8 cellular contexts compared by ENCODE assay signal in genomic region chr15:64247906-64248541, GRCh38.
A peak's percentile ranks its signal among the peaks of the same experiment; 100 is the strongest.
DNase-seq lines count a peak whose midpoint lies in the region; ATAC-seq, FAIRE-seq and TF ChIP-seq lines count a peak whose summit lies in the region.

No MANE protein-coding gene starts in this region.

- no peaks in the 10 kb centered on the region for H3K9me3 Mint-ChIP-seq in CD4-positive, CD25-positive, alpha-beta regulatory T cell
- no peaks in the 10 kb centered on the region for H3K9me3 Mint-ChIP-seq in immature natural killer cell
- H3K9me3 Mint-ChIP-seq in stimulated activated naive CD8-positive, alpha-beta T cell treated with anti-CD3 and anti-CD28 coated beads, Interleukin-15, amount 100 ng/mL, for 72 hours = peaks cover 0 to 5% of the 10 kb centered on the region in 2 donors

- CTCF ChIA-PET in GM12878 (lab: Yijun Ruan, JAX) = interaction anchor here (1.0 to 1.7 kb wide), 6 partner anchors 10 to 212 kb away, joined by 3 to 8 read pairs (median 3); no protein-coding TSS in a partner anchor

- peaks cover 27% of the 10 kb centered on the region for H3K4me1 ChIP-seq in CD4-positive, CD25-positive, alpha-beta regulatory T cell (ENCODE audit: control insufficient read depth, insufficient read depth, low read length, poor library complexity, severe bottlenecking)
- peaks cover 23% of the 10 kb centered on the region for H3K4me1 ChIP-seq in GM12878 (ENCODE audit: control insufficient read depth, insufficient read depth, low read length)

- no peaks in the 10 kb centered on the region for H3K9me3 ChIP-seq in CD4-positive, CD25-positive, alpha-beta regulatory T cell (ENCODE audit: control insufficient read depth in 2 of 2, low read length in 2 of 2)
- H3K9me3 ChIP-seq in GM12878 (replicated peaks; ENCODE audit: control insufficient read depth, insufficient read depth, low read length) = no peaks in the 10 kb centered on the region; the same call in 2 of the 3 replicates

- peak overlapping the region in 2 of 3 donors; percentile 21 to 43 for H3K27ac Mint-ChIP-seq in CD4-positive, CD25-positive, alpha-beta regulatory T cell
- H3K27ac Mint-ChIP-seq in immature natural killer cell = peak overlapping the region in 4 of 6 donors; percentile 32 to 70 (median 48)
- peak overlapping the region in 1 of 2 donors; percentile 85 for H3K27ac Mint-ChIP-seq in stimulated activated naive CD8-positive, alpha-beta T cell treated with anti-CD3 and anti-CD28 coated beads, Interleukin-15, amount 100 ng/mL, for 72 hours

- no peaks in the 10 kb centered on the region for H3K36me3 ChIP-seq in CD4-positive, CD25-positive, alpha-beta regulatory T cell (ENCODE audit: control insufficient read depth, insufficient read depth, low read length)
- H3K36me3 ChIP-seq in GM12878 (ENCODE audit: control insufficient read depth in 2 of 2, insufficient read depth in 2 of 2, low read length in 1 of 2) = no peaks in the 10 kb centered on the region; a peak in 1 of 4 replicates

- no peaks in the 10 kb centered on the region; the same call in none of the 2 replicates for H3K79me2 ChIP-seq in GM12878 (ENCODE audit: control insufficient read depth, insufficient read depth, low read length)

- H3K4me3 ChIP-seq in CD4-positive, CD25-positive, alpha-beta regulatory T cell (ENCODE audit: low read depth, low read length) = no peak overlapping the region
- no peak overlapping the region for H3K4me3 ChIP-seq in GM12878

- peak; percentile 97 to 98 for TF ChIP-seq EP300 in GM12878 (IDR thresholded peaks at IDR 0.05; ENCODE audit: borderline replicate concordance in 1 of 2, control insufficient read depth in 1 of 2, low read depth in 2 of 2, low read length in 2 of 2)

- intact Hi-C loops in GM12878 (cut with micrococcal nuclease; ENCODE audit: unreplicated experiment) = no loop called here

- peak overlapping the region; percentile 69 for H3K27ac ChIP-seq in CD4-positive, CD25-positive, alpha-beta regulatory T cell (ENCODE audit: insufficient read depth, low read length, poor library complexity, severe bottlenecking)
- H3K27ac ChIP-seq in GM12878 (ENCODE audit: control insufficient read depth, insufficient read depth) = no peak overlapping the region

- peaks cover 13% of the 10 kb centered on the region for H3K36me3 Mint-ChIP-seq in CD4-positive, CD25-positive, alpha-beta regulatory T cell
- H3K36me3 Mint-ChIP-seq in immature natural killer cell = no peaks in the 10 kb centered on the region

- ATAC-seq in CD4-positive, CD25-positive, alpha-beta regulatory T cell (ENCODE audit: low read depth in 2 of 2) = peak; percentile 74 to 76
- peak; percentile 58 for ATAC-seq in GM18861 (IDR thresholded peaks at IDR 0.05; ENCODE audit: unreplicated experiment)
- peak; percentile 61 for ATAC-seq in HG03066 (IDR thresholded peaks at IDR 0.05; ENCODE audit: low read depth, unreplicated experiment)
- peak; percentile 82 for ATAC-seq in GM12878
- peak; percentile 74 for ATAC-seq in stimulated activated naive CD8-positive, alpha-beta T cell treated with anti-CD3 and anti-CD28 coated beads, Interleukin-15, amount 100 ng/mL, for 72 hours

- WGBS in GM12878 (ENCODE audit: insufficient coverage, insufficient replicate concordance, low lambda C conversion rate, missing lambda C conversion rate) = 48% methylated on average over 2 of the region's 2 CpGs

- no peaks in the 10 kb centered on the region for H3K27me3 Mint-ChIP-seq in CD4-positive, CD25-positive, alpha-beta regulatory T cell
- H3K27me3 Mint-ChIP-seq in immature natural killer cell (ENCODE audit: low read depth in 3 of 3) = no peaks in the 10 kb centered on the region
- no peaks in the 10 kb centered on the region for H3K27me3 Mint-ChIP-seq in stimulated activated naive CD8-positive, alpha-beta T cell treated with anti-CD3 and anti-CD28 coated beads, Interleukin-15, amount 100 ng/mL, for 72 hours

- peaks cover 28 to 72% (median 40%) of the 10 kb centered on the region in 4 donors for H3K4me1 Mint-ChIP-seq in CD4-positive, CD25-positive, alpha-beta regulatory T cell
- H3K4me1 Mint-ChIP-seq in immature natural killer cell = peaks cover 26 to 33% of the 10 kb centered on the region in 2 donors
- H3K4me1 Mint-ChIP-seq in stimulated activated naive CD8-positive, alpha-beta T cell treated with anti-CD3 and anti-CD28 coated beads, Interleukin-15, amount 100 ng/mL, for 72 hours = peaks cover 49% of the 10 kb centered on the region

- H2AFZ ChIP-seq in GM12878 (ENCODE audit: control insufficient read depth, low read depth, low read length) = no peak overlapping the region

- POLR2A ChIA-PET in GM12878 (lab: Charles Lee) = interaction anchor here (0.6 to 1.4 kb wide), 7 partner anchors 16 to 475 kb away, joined by 3 to 6 read pairs (median 4); partner anchors contain the start of gene PPIB

- in situ Hi-C loops in GM12878 (cut with MboI) = no loop called here

- RAD21 ChIA-PET in GM12878 (lab: Charles Lee; ENCODE audit: unreplicated experiment) = interaction anchor here (0.7 to 2.5 kb wide), 10 partner anchors 17 to 403 kb away, joined by 3 to 9 read pairs (median 3); partner anchors contain the start of genes CSNK1G1, PPIB and TRIP4

- peak in 2 of 3 donors; percentile 55 to 62 for DNase-seq in CD4-positive, CD25-positive, alpha-beta regulatory T cell
- peak; percentile 40 for DNase-seq in NCI-H2196 treated with DMSO at 0.1 percent for 48 hours (lab: John Stamatoyannopoulos, UW; ENCODE audit: unreplicated experiment)
- DNase-seq in GM12878 (ENCODE audit: low read depth, low spot score) = peak; percentile 75
- DNase-seq in immature natural killer cell = peak in 2 of 3 donors; percentile 19 to 57
- DNase-seq in stimulated activated naive CD8-positive, alpha-beta T cell treated with anti-CD3 and anti-CD28 coated beads, Interleukin-15, amount 100 ng/mL, for 72 hours = peak; percentile 30 to 59
- no peak for DNase-seq in AML-193 (lab: John Stamatoyannopoulos, UW)

- no peak for TF ChIP-seq POLR2A in GM12878 (IDR thresholded peaks at IDR 0.05; ENCODE audit: low read depth, low read length)

- no peak overlapping the region for H3K9ac ChIP-seq in GM12878 (ENCODE audit: control insufficient read depth, insufficient read depth, low read length)

- peak; percentile 87 for FAIRE-seq in GM12878 (lab: Jason Lieb, UNC)

- SMC1A ChIA-PET in GM12878 (lab: Charles Lee; ENCODE audit: uncharacterized antibody, unreplicated experiment) = interaction anchor here (0.6 to 5.8 kb wide), 19 partner anchors 9 to 447 kb away, joined by 3 to 47 read pairs (median 4); partner anchors contain the start of genes CSNK1G1, PPIB and TRIP4

- H3K4me2 ChIP-seq in GM12878 (ENCODE audit: control insufficient read depth, insufficient read depth) = no peak overlapping the region

- no peak for TF ChIP-seq CTCF in GM12878 (IDR thresholded peaks at IDR 0.05 in 2 of 3, conservative IDR thresholded peaks at IDR 0.05 in 1 of 3; ENCODE audit: control insufficient read depth in 2 of 3, extremely low read depth in 1 of 3, insufficient read depth in 1 of 3, low read depth in 3 of 3, low read length in 3 of 3)

- no peak for TF ChIP-seq RAD21 in GM12878 (IDR thresholded peaks at IDR 0.05; ENCODE audit: insufficient read depth, low read depth, low read length)

- peak overlapping the region in 1 of 4 donors; percentile 10 for H3K4me3 Mint-ChIP-seq in CD4-positive, CD25-positive, alpha-beta regulatory T cell
- no peak overlapping the region for H3K4me3 Mint-ChIP-seq in immature natural killer cell
- H3K4me3 Mint-ChIP-seq in stimulated activated naive CD8-positive, alpha-beta T cell treated with anti-CD3 and anti-CD28 coated beads, Interleukin-15, amount 100 ng/mL, for 72 hours = no peak overlapping the region

- H4K20me1 ChIP-seq in GM12878 (ENCODE audit: control insufficient read depth, insufficient read depth) = no peaks in the 10 kb centered on the region

- BruUV-seq in GM12878 (replicated peaks; lab: Mats Ljungman, UMichigan) = no TSS peak

- no peaks in the 10 kb centered on the region for H3K27me3 ChIP-seq in CD4-positive, CD25-positive, alpha-beta regulatory T cell (ENCODE audit: control insufficient read depth, insufficient read depth, low read length)
- no peaks in the 10 kb centered on the region for H3K27me3 ChIP-seq in GM12878 (replicated peaks in 1 of 2; ENCODE audit: control insufficient read depth in 2 of 2, insufficient read depth in 2 of 2, low read length in 1 of 2)

TF ChIP-seq in GM12878, 131 proteins besides CTCF, POLR2A, EP300 and RAD21 (continues in another document):
- TF ChIP-seq POU2F2 (IDR thresholded peaks at IDR 0.05; ENCODE audit: borderline replicate concordance, low read depth, low read length) (peak; percentile 49; the same call in 1 of the 3 replicates), BCL11A (IDR thresholded peaks at IDR 0.05; ENCODE audit: low read depth, low read length) (peak; percentile 89), PAX5 (IDR thresholded peaks at IDR 0.05; ENCODE audit: borderline replicate concordance, low read depth, low read length) (peak; percentile 50; the same call in 1 of the 2 replicates), IKZF2 (IDR thresholded peaks at IDR 0.05) (peak; percentile 79 to 85), NBN (IDR thresholded peaks at IDR 0.05) (peak; percentile 30; the same call in 1 of the 2 replicates), CBX5 (IDR thresholded peaks at IDR 0.05; ENCODE audit: low read depth) (no peak), BCL3 (IDR thresholded peaks at IDR 0.05; ENCODE audit: borderline replicate concordance, insufficient read depth, low read depth, low read length, poor library complexity, severe bottlenecking) (no peak), ATF7 (IDR thresholded peaks at IDR 0.05; ENCODE audit: low read depth) (peak; percentile 94)

Comparison
In these comparisons a context has a peak if more than half of its experiments do, and no peak if none do; other contexts are left out.
1. DNase-seq: peak in CD4-positive, CD25-positive, alpha-beta regulatory T cell (2 of 3), NCI-H2196 treated with DMSO at 0.1 percent for 48 hours (single experiment), GM12878 (single experiment), immature natural killer cell (2 of 3) and stimulated activated naive CD8-positive, alpha-beta T cell treated with anti-CD3 and anti-CD28 coated beads, Interleukin-15, amount 100 ng/mL, for 72 hours (2 of 2); none in AML-193 (0 of 2).
2. Peak in every context shown above with its lines, with median percentiles within 50 percentile points of each other: ATAC-seq.